ENCODE assay signal across 8 cellular contexts in genomic region chr5:133612021-133612860, GRCh38. TPM values are rescaled to one million over a fixed set of nuclear protein-coding genes. Genes with fewer than 3 reads are reported as not detected.
DNase-seq lines count a peak whose midpoint lies in the region; ATAC-seq lines count a peak whose summit lies in the region.

Gene FSTL4, minus strand, starts transcription at chr5:133612541.

- H3K9me3 Mint-ChIP-seq in activated naive CD4-positive, alpha-beta T cell treated with anti-CD3 and anti-CD28 coated beads, Interleukin-2, amount 10 ng/mL, durations not matched to agents 7 days and 5 days: no peaks in the 10 kb centered on the region

- no peaks in the 10 kb centered on the region for H3K36me3 Mint-ChIP-seq in activated naive CD4-positive, alpha-beta T cell treated with anti-CD3 and anti-CD28 coated beads, Interleukin-2, amount 10 ng/mL, durations not matched to agents 7 days and 5 days

- H3K4me1 ChIP-seq in iPS-20b (ENCODE audit: insufficient read depth, low read length): no peaks in the 10 kb centered on the region

- H3K4me3 Mint-ChIP-seq in activated naive CD4-positive, alpha-beta T cell treated with anti-CD3 and anti-CD28 coated beads, Interleukin-2, amount 10 ng/mL, durations not matched to agents 7 days and 5 days: peak within 1 kb of the TSS; percentile 47

- CTCF ChIA-PET in activated naive CD4-positive, alpha-beta T cell treated with anti-CD3 and anti-CD28 coated beads, Interleukin-2, amount 10 ng/mL, durations not matched to agents 7 days and 5 days (lab: Charles Lee): interaction anchor here (1.0 to 1.3 kb wide), 2 partner anchors 59 to 61 kb away, joined by 4 read pairs; no protein-coding TSS in a partner anchor

- H3K9ac ChIP-seq in iPS-20b (ENCODE audit: low read depth, low read length): no peak within 1 kb of the TSS

- DNase-seq in DMS153 (lab: John Stamatoyannopoulos, UW) (peak; percentile 43), NCI-H1417 treated with DMSO at 0.1 percent for 48 hours (lab: John Stamatoyannopoulos, UW) (peak; percentile 3), sciatic nerve (ENCODE audit: low spot score) (no peak)
- peak; percentile 40 for DNase-seq in activated naive CD4-positive, alpha-beta T cell treated with anti-CD3 and anti-CD28 coated beads, Interleukin-2, amount 10 ng/mL, durations not matched to agents 7 days and 5 days
- peak; percentile 36 for DNase-seq in stimulated activated CD4-positive, alpha-beta T cell treated with anti-CD3 and anti-CD28 coated beads, Interleukin-12 subunit alpha, Interleukin-12 subunit beta, amount 100 ng/mL, for 4 hours

- no peaks in the 10 kb centered on the region for H3K36me3 ChIP-seq in iPS-20b (ENCODE audit: insufficient read depth, low read depth, low read length)

- peaks cover 78% of the 10 kb centered on the region for H3K27me3 ChIP-seq in iPS-20b (ENCODE audit: insufficient read depth, low read length)

- peak within 1 kb of the TSS; percentile 42 for H3K4me3 ChIP-seq in iPS-20b (ENCODE audit: low read length)

- H3K27me3 Mint-ChIP-seq in activated naive CD4-positive, alpha-beta T cell treated with anti-CD3 and anti-CD28 coated beads, Interleukin-2, amount 10 ng/mL, durations not matched to agents 7 days and 5 days: peaks cover 71% of the 10 kb centered on the region

- intact Hi-C loops in sciatic nerve (cut with DNase I): no loop called here

- peak within 1 kb of the TSS; percentile 33 for H3K27ac Mint-ChIP-seq in activated naive CD4-positive, alpha-beta T cell treated with anti-CD3 and anti-CD28 coated beads, Interleukin-2, amount 10 ng/mL, durations not matched to agents 7 days and 5 days

- H3K9me3 ChIP-seq in iPS-20b (ENCODE audit: insufficient read depth, low read depth, low read length): no peaks in the 10 kb centered on the region

- peaks cover 14% of the 10 kb centered on the region for H3K4me1 Mint-ChIP-seq in activated naive CD4-positive, alpha-beta T cell treated with anti-CD3 and anti-CD28 coated beads, Interleukin-2, amount 10 ng/mL, durations not matched to agents 7 days and 5 days

- ATAC-seq in HG03342 (IDR thresholded peaks at IDR 0.05; ENCODE audit: unreplicated experiment): no peak
- ATAC-seq in sciatic nerve: no peak
- ATAC-seq in HG03196 (IDR thresholded peaks at IDR 0.05; ENCODE audit: unreplicated experiment): no peak

- no peak within 1 kb of the TSS for H3K27ac ChIP-seq in iPS-20b (ENCODE audit: low read length)

RNA-seq across cellular contexts. Expression of gene FSTL4, which starts in this region (rescaled TPM):
- total RNA-seq in sciatic nerve: not detected
